ENCODE assay signal across 8 cellular contexts in genomic region chr20:38473353-38473795, GRCh38. TPM values are rescaled to one million over a fixed set of nuclear protein-coding genes. Genes with fewer than 3 reads are reported as not detected.
A peak's percentile ranks its signal among the peaks of the same experiment; 100 is the strongest.
DNase-seq lines count a peak whose midpoint lies in the region; ATAC-seq and TF ChIP-seq lines count a peak whose summit lies in the region.

No MANE protein-coding gene starts in this region.

- H3K4ac ChIP-seq in mesendoderm (ENCODE audit: low read depth, low read length): no peak overlapping the region

- no peak overlapping the region for H3K18ac ChIP-seq in mesendoderm (ENCODE audit: low read length)

- H2BK15ac ChIP-seq in mesendoderm (replicated peaks; ENCODE audit: low read depth): no peak overlapping the region

- no peak overlapping the region for H2BK120ac ChIP-seq in mesendoderm (ENCODE audit: low read depth, low read length)

- DNase-seq in NCI-H2029 (lab: John Stamatoyannopoulos, UW): peak; percentile 70
- no peak for DNase-seq in NCI-H2029 treated with DMSO at 0.1 percent for 48 hours (lab: John Stamatoyannopoulos, UW)
- no peak for DNase-seq in MG63
- peak; percentile 35 to 41 for DNase-seq in cardiac fibroblast (ENCODE audit: low read depth in 2 of 2)
- peak; percentile 82 for DNase-seq in mesendoderm
- no peak for DNase-seq in stimulated activated CD4-positive, alpha-beta T cell treated with anti-CD3 and anti-CD28 coated beads, Interleukin-4, amount 100 ng/mL, for 24 hours

- TF ChIP-seq CTCF in cardiac fibroblast (IDR thresholded peaks at IDR 0.05; ENCODE audit: low read depth, low read length): no peak

- H4K8ac ChIP-seq in mesendoderm (ENCODE audit: low read depth, low read length): no peak overlapping the region

- ATAC-seq in HG03439 (IDR thresholded peaks at IDR 0.05; ENCODE audit: unreplicated experiment) (no peak), GM19455 (IDR thresholded peaks at IDR 0.05; ENCODE audit: unreplicated experiment) (no peak)

- H3K27ac ChIP-seq in mesendoderm (ENCODE audit: low read depth, low read length): no peak overlapping the region

- H3K79me1 ChIP-seq in mesendoderm (ENCODE audit: low read length): peaks cover 12% of the 10 kb centered on the region

- H3K4me3 ChIP-seq in MG63 (peak overlapping the region; percentile 81), cardiac fibroblast (replicated peaks in 1 of 2; ENCODE audit: low read depth in 2 of 2, low read length in 2 of 2) (peak overlapping the region; percentile 81 to 87), mesendoderm (ENCODE audit: low read length) (peak overlapping the region; percentile 72)

- H2AK5ac ChIP-seq in mesendoderm (ENCODE audit: low read length): no peak overlapping the region

- no peak overlapping the region for H3K23ac ChIP-seq in mesendoderm (ENCODE audit: low read length)

- H3K36me3 ChIP-seq in MG63 (peaks cover 9% of the 10 kb centered on the region; the same call in 1 of the 2 replicates), mesendoderm (ENCODE audit: control insufficient read depth, insufficient read depth, low read length) (no peaks in the 10 kb centered on the region)

- H3K79me2 ChIP-seq in mesendoderm (ENCODE audit: control insufficient read depth, insufficient read depth, low read length): peaks cover 37% of the 10 kb centered on the region

- H3K9ac ChIP-seq in mesendoderm (ENCODE audit: low read length): peak overlapping the region; percentile 82

- no peak overlapping the region for H4K5ac ChIP-seq in mesendoderm (ENCODE audit: low read length)

- H2BK5ac ChIP-seq in mesendoderm (ENCODE audit: low read length): no peak overlapping the region

- H3K56ac ChIP-seq in mesendoderm (ENCODE audit: low read length): peak overlapping the region; percentile 93

- H3K27me3 ChIP-seq in MG63 (no peaks in the 10 kb centered on the region; the same call in 1 of the 2 replicates), mesendoderm (ENCODE audit: insufficient read depth, low read length, poor library complexity) (no peaks in the 10 kb centered on the region)

- no peaks in the 10 kb centered on the region for H3K9me3 ChIP-seq in MG63

- peak overlapping the region; percentile 34 for H3K4me2 ChIP-seq in mesendoderm (ENCODE audit: low read length)

- peaks cover 2% of the 10 kb centered on the region for H3K4me1 ChIP-seq in mesendoderm (ENCODE audit: control insufficient read depth, low read depth, low read length)

- WGBS in mesendoderm (ENCODE audit: extremely low coverage, insufficient coverage, low lambda C conversion rate): no CpG with 5 or more reads among the region's 11 CpGs

RNA-seq across cellular contexts. Expression of gene RALGAPB, which starts 0.7 kb away (rescaled TPM):
- total RNA-seq in MG63 (2014; rRNA removed; shearing (Covaris generic); ENCODE audit: low replicate concordance): 6.2 and 13.2 TPM in 2 replicates
- 18.1 TPM for polyA plus RNA-seq in mesendoderm (2013, experiment 1 of 2)
- 18.0 TPM for polyA plus RNA-seq in mesendoderm (2013, experiment 2 of 2)

RNA-seq across cellular contexts. Expression of gene SNHG17, which starts 38.2 kb away (rescaled TPM):
- 9.5 and 38.6 TPM in 2 replicates for total RNA-seq in MG63 (2014; rRNA removed; shearing (Covaris generic); ENCODE audit: low replicate concordance)
- 95.2 TPM for polyA plus RNA-seq in mesendoderm (2013, experiment 1 of 2)
- 92.0 TPM for polyA plus RNA-seq in mesendoderm (2013, experiment 2 of 2)

Comparison
In these comparisons a context has a peak if more than half of its experiments do, and no peak if none do; other contexts are left out.
1. DNase-seq: peak in NCI-H2029 (single experiment), cardiac fibroblast (2 of 2) and mesendoderm (single experiment); none in NCI-H2029 treated with DMSO at 0.1 percent for 48 hours (single experiment), MG63 (single experiment) and stimulated activated CD4-positive, alpha-beta T cell treated with anti-CD3 and anti-CD28 coated beads, Interleukin-4, amount 100 ng/mL, for 24 hours (single experiment).
2. Peak in every context shown above with its lines, with median percentiles within 50 percentile points of each other: H3K4me3 ChIP-seq.